In the genomic region with DNA sequence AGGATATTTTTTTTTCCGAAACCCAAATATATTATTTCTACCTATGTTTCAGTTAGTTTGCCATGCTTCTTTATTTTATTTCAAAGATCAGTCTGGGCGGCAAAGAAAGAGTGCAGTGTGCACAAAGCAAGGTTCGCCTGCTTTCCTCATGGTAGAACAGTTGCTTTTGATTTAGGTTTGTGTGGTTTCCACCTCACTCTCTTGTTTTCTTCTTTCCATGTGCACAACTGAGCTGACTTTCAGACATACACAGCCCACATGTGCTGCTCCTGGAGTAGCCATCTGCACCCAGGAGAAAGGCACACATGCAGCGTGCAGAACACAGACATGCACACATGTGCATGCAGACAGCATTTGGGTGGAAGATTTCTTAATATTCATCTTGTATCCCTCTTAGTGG, we compare ENCODE assay signal across 21 cellular contexts.
DNase-seq lines count a peak whose midpoint lies in the region; ATAC-seq and TF ChIP-seq lines count a peak whose summit lies in the region.
"Had no signal": no experiment of that assay in that cellular context is flagged by ENCODE, and none has a peak within 500 bp of the region (broad histone marks: within the 10 kb centered on the region; RNA-seq: fewer than 3 reads in every experiment).

No MANE protein-coding gene starts in this region.

- peak; percentile 37 for DNase-seq in NCI-H146 (lab: John Stamatoyannopoulos, UW)
- DNase-seq in astrocyte of the spinal cord (ENCODE audit: low read depth, low spot score): peak; percentile 39
- no peak for DNase-seq in mesothelial cell of epicardium (ENCODE audit: low spot score in 2 of 2, unreplicated experiment in 2 of 2)
- DNase-seq in NCI-H524 treated with DMSO at 0.1 percent for 48 hours (lab: John Stamatoyannopoulos, UW): no peak
- DNase-seq in left colon: no peak
- no peak for DNase-seq in activated naive CD4-positive, alpha-beta T cell treated with anti-CD3 and anti-CD28 coated beads, Interleukin-2, amount 50 U/mL, for 72 hours (ENCODE audit: low spot score in 2 of 2)
- DNase-seq: activated CD4-positive, CD25-positive, alpha-beta regulatory T cell treated with anti-CD3 and anti-CD28 coated beads, Interleukin-2, amount 50 U/mL, for 72 hours; central memory CD4-positive, alpha-beta T cell; effector CD4-positive, alpha-beta T cell; esophagus squamous epithelium; NCI-H82; PC-9; T1000; upper lobe of right lung had no signal

- intact Hi-C loops in left colon (cut with DNase I, micrococcal nuclease): no loop called here

- H3K4me1 Mint-ChIP-seq in mesothelial cell of epicardium: peaks cover 48% of the 10 kb centered on the region
- H3K4me1 Mint-ChIP-seq: stimulated activated effector memory CD8-positive, alpha-beta T cell treated with anti-CD3 and anti-CD28 coated beads, Interleukin-12 subunit alpha, Interleukin-12 subunit beta, amount 100 ng/mL, for 72 hours had no signal

- H3K4me3 ChIP-seq in astrocyte of the spinal cord (ENCODE audit: low read depth, low read length): no peak overlapping the region
- H3K4me3 ChIP-seq: esophagus squamous epithelium, HAP-1, PC-9, upper lobe of right lung had no signal

- H3K27me3 Mint-ChIP-seq in mesothelial cell of epicardium (ENCODE audit: low read depth): no peaks in the 10 kb centered on the region
- H3K27me3 Mint-ChIP-seq: IgD-negative memory B cell had no signal

- ATAC-seq in left colon (no peak), GM18868 (IDR thresholded peaks at IDR 0.05; ENCODE audit: unreplicated experiment) (no peak)
- no peak for ATAC-seq in activated naive CD4-positive, alpha-beta T cell treated with anti-CD3 and anti-CD28 coated beads, Interleukin-2, amount 50 U/mL, for 72 hours
- ATAC-seq: stimulated activated effector memory CD8-positive, alpha-beta T cell treated with anti-CD3 and anti-CD28 coated beads, Interleukin-12 subunit alpha, Interleukin-12 subunit beta, amount 100 ng/mL, for 72 hours had no signal

- no peaks in the 10 kb centered on the region for H3K36me3 Mint-ChIP-seq in mesothelial cell of epicardium
- no peaks in the 10 kb centered on the region for H3K36me3 Mint-ChIP-seq in activated naive CD4-positive, alpha-beta T cell treated with anti-CD3 and anti-CD28 coated beads, Interleukin-2, amount 50 U/mL, for 72 hours
- H3K36me3 Mint-ChIP-seq: stimulated activated effector memory CD8-positive, alpha-beta T cell treated with anti-CD3 and anti-CD28 coated beads, Interleukin-12 subunit alpha, Interleukin-12 subunit beta, amount 100 ng/mL, for 72 hours had no signal

- no peak for TF ChIP-seq CTCF in 22Rv1 (IDR thresholded peaks at IDR 0.05)
- TF ChIP-seq CTCF in astrocyte of the spinal cord (IDR thresholded peaks at IDR 0.05; ENCODE audit: low read depth, low read length): no peak
- TF ChIP-seq CTCF in mesothelial cell of epicardium (IDR thresholded peaks at IDR 0.05; ENCODE audit: unreplicated experiment): no peak

- in situ Hi-C loops in astrocyte of the spinal cord (cut with HindIII; ENCODE audit: low sequenced_read_pairs): no loop called here

- H3K27ac ChIP-seq in 22Rv1: peak overlapping the region; percentile 88
- H3K27ac ChIP-seq: esophagus squamous epithelium, HL-60, PC-9, upper lobe of right lung had no signal

- H3K4me3 Mint-ChIP-seq in mesothelial cell of epicardium: no peak overlapping the region
- H3K4me3 Mint-ChIP-seq: IgD-negative memory B cell; stimulated activated effector memory CD8-positive, alpha-beta T cell treated with anti-CD3 and anti-CD28 coated beads, Interleukin-12 subunit alpha, Interleukin-12 subunit beta, amount 100 ng/mL, for 72 hours had no signal

- no peaks in the 10 kb centered on the region for H3K9me3 Mint-ChIP-seq in mesothelial cell of epicardium
- H3K9me3 Mint-ChIP-seq in activated naive CD4-positive, alpha-beta T cell treated with anti-CD3 and anti-CD28 coated beads, Interleukin-2, amount 50 U/mL, for 72 hours: no peaks in the 10 kb centered on the region
- H3K9me3 Mint-ChIP-seq: activated T-helper 2 cell treated with anti-CD3 and anti-CD28 coated beads, Interferon-gamma antibody, Interleukin-2, Interleukin-4, amounts not matched to agents 10 μg/mL and 5 μg/mL and 100 μg/mL, durations not matched to agents 14 hours and 24 hours and 36 hours had no signal

- peak overlapping the region; percentile 81 for H3K27ac Mint-ChIP-seq in mesothelial cell of epicardium
- no peak overlapping the region for H3K27ac Mint-ChIP-seq in activated naive CD4-positive, alpha-beta T cell treated with anti-CD3 and anti-CD28 coated beads, Interleukin-2, amount 50 U/mL, for 72 hours
- H3K27ac Mint-ChIP-seq: activated T-helper 2 cell treated with anti-CD3 and anti-CD28 coated beads, Interferon-gamma antibody, Interleukin-2, Interleukin-4, amounts not matched to agents 10 μg/mL and 5 μg/mL and 100 μg/mL, durations not matched to agents 14 hours and 24 hours and 36 hours; IgD-negative memory B cell; stimulated activated effector memory CD8-positive, alpha-beta T cell treated with anti-CD3 and anti-CD28 coated beads, Interleukin-12 subunit alpha, Interleukin-12 subunit beta, amount 100 ng/mL, for 72 hours had no signal

Comparison
In these comparisons a context has a peak if more than half of its experiments do, and no peak if none do; other contexts are left out.
1. DNase-seq: peak in NCI-H146 (single experiment) and astrocyte of the spinal cord (single experiment); none in mesothelial cell of epicardium (0 of 2), NCI-H524 treated with DMSO at 0.1 percent for 48 hours (single experiment), left colon (0 of 2) and activated naive CD4-positive, alpha-beta T cell treated with anti-CD3 and anti-CD28 coated beads, Interleukin-2, amount 50 U/mL, for 72 hours (0 of 2).